ENCODE assay signal across 9 cellular contexts in the genomic region with DNA sequence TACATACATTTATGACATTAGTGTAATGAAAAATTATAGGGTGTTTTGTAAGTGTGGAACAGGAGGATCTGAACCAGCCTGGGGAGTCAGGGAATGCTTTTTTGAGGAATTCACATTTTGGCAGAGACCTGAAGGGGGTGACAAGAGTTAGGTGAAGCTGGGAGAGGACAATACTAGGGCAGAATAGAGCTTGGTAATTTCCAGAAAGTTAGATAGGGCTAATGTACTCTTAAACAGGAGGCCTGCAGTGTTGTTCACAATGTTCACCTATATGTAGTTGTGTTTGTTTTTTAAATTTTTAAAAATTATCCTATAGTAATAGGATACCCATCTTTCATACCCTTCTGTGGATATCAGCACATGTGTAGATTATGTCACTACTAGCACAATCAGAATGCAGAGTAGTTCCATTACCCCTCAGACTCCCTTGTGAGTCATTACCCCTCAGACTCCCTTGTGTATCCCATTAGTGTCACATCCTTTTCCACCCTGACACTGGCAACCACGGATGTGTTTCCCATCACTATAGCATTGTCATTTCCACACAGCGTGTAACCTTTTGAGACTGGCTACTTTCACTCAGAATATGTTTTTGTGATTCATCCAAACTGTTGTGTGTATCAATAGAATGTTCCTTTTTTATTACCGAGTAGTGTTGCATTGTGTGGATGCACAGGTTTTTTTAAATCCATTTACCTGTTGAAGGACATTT. TPM values are rescaled to one million over a fixed set of nuclear protein-coding genes. Genes with fewer than 3 reads are reported as not detected.
DNase-seq lines count a peak whose midpoint lies in the region; ATAC-seq and TF ChIP-seq lines count a peak whose summit lies in the region.
"Had no signal": no experiment of that assay in that cellular context is flagged by ENCODE, and none has a peak within 500 bp of the region (broad histone marks: within the 10 kb centered on the region; RNA-seq: fewer than 3 reads in every experiment).

No MANE protein-coding gene starts in this region.

- peaks cover 32% of the 10 kb centered on the region for H3K4me1 Mint-ChIP-seq in activated CD8-positive, alpha-beta T cell treated with anti-CD3 and anti-CD28 coated beads for 36 hours (ENCODE audit: low read depth)
- H3K4me1 Mint-ChIP-seq in activated CD8-positive, alpha-beta T cell treated with anti-CD3 and anti-CD28 coated beads, Interleukin-2, amount 10 ng/mL, durations not matched to agents 7 days and 5 days (ENCODE audit: low read depth): peaks cover 24% of the 10 kb centered on the region
- H3K4me1 Mint-ChIP-seq in stimulated activated effector memory CD8-positive, alpha-beta T cell treated with anti-CD3 and anti-CD28 coated beads, Interleukin-12 subunit alpha, Interleukin-12 subunit beta, amount 100 ng/mL, for 72 hours: peaks cover 33% of the 10 kb centered on the region

- POLR2A ChIA-PET in activated CD8-positive, alpha-beta T cell treated with anti-CD3 and anti-CD28 coated beads for 36 hours (lab: Charles Lee): no interaction called here
- POLR2A ChIA-PET in activated CD8-positive, alpha-beta T cell treated with anti-CD3 and anti-CD28 coated beads, Interleukin-2, amount 10 ng/mL, durations not matched to agents 7 days and 5 days (lab: Charles Lee): no interaction called here

- H3K27me3 Mint-ChIP-seq in activated CD8-positive, alpha-beta T cell treated with anti-CD3 and anti-CD28 coated beads for 36 hours: no peaks in the 10 kb centered on the region
- no peaks in the 10 kb centered on the region for H3K27me3 Mint-ChIP-seq in activated CD8-positive, alpha-beta T cell treated with anti-CD3 and anti-CD28 coated beads, Interleukin-2, amount 10 ng/mL, durations not matched to agents 7 days and 5 days (ENCODE audit: low read depth)

- intact Hi-C loops in activated CD8-positive, alpha-beta T cell treated with anti-CD3 and anti-CD28 coated beads for 36 hours (cut with micrococcal nuclease): no loop called here

- CTCF ChIA-PET in activated CD8-positive, alpha-beta T cell treated with anti-CD3 and anti-CD28 coated beads for 36 hours (lab: Charles Lee): no interaction called here
- CTCF ChIA-PET in activated CD8-positive, alpha-beta T cell treated with anti-CD3 and anti-CD28 coated beads, Interleukin-2, amount 10 ng/mL, durations not matched to agents 7 days and 5 days (lab: Charles Lee): interaction anchor here (0.9 kb wide), 1 partner anchor 14 kb away, joined by 3 read pairs; no protein-coding TSS in a partner anchor

- peak; percentile 72 for DNase-seq in activated CD8-positive, alpha-beta T cell treated with anti-CD3 and anti-CD28 coated beads for 36 hours
- no peak for DNase-seq in activated CD8-positive, alpha-beta T cell treated with anti-CD3 and anti-CD28 coated beads, Interleukin-2, amount 10 ng/mL, durations not matched to agents 7 days and 5 days
- DNase-seq in RPMI7951 (ENCODE audit: low read depth): peak; percentile 92
- DNase-seq in fibroblast of pulmonary artery (ENCODE audit: low read depth): peak; percentile 89
- peak; percentile 11 to 51 for DNase-seq in stimulated activated effector memory CD8-positive, alpha-beta T cell treated with anti-CD3 and anti-CD28 coated beads, Interleukin-12 subunit alpha, Interleukin-12 subunit beta, amount 100 ng/mL, for 72 hours (ENCODE audit: low spot score in 2 of 2)
- DNase-seq in GF-D8 (lab: John Stamatoyannopoulos, UW): no peak
- DNase-seq in NCI-H524 (lab: John Stamatoyannopoulos, UW): no peak
- DNase-seq: DMS79 treated with DMSO at 0.1 percent for 48 hours had no signal

- no peak overlapping the region for H3K4me3 Mint-ChIP-seq in activated CD8-positive, alpha-beta T cell treated with anti-CD3 and anti-CD28 coated beads for 36 hours
- H3K4me3 Mint-ChIP-seq in activated CD8-positive, alpha-beta T cell treated with anti-CD3 and anti-CD28 coated beads, Interleukin-2, amount 10 ng/mL, durations not matched to agents 7 days and 5 days: no peak overlapping the region
- no peak overlapping the region for H3K4me3 Mint-ChIP-seq in stimulated activated effector memory CD8-positive, alpha-beta T cell treated with anti-CD3 and anti-CD28 coated beads, Interleukin-12 subunit alpha, Interleukin-12 subunit beta, amount 100 ng/mL, for 72 hours

- H3K27ac Mint-ChIP-seq in activated CD8-positive, alpha-beta T cell treated with anti-CD3 and anti-CD28 coated beads for 36 hours: no peak overlapping the region
- H3K27ac Mint-ChIP-seq in activated CD8-positive, alpha-beta T cell treated with anti-CD3 and anti-CD28 coated beads, Interleukin-2, amount 10 ng/mL, durations not matched to agents 7 days and 5 days: no peak overlapping the region
- no peak overlapping the region for H3K27ac Mint-ChIP-seq in stimulated activated effector memory CD8-positive, alpha-beta T cell treated with anti-CD3 and anti-CD28 coated beads, Interleukin-12 subunit alpha, Interleukin-12 subunit beta, amount 100 ng/mL, for 72 hours

- ATAC-seq in activated CD8-positive, alpha-beta T cell treated with anti-CD3 and anti-CD28 coated beads for 36 hours: peak; percentile 96
- ATAC-seq in activated CD8-positive, alpha-beta T cell treated with anti-CD3 and anti-CD28 coated beads, Interleukin-2, amount 10 ng/mL, durations not matched to agents 7 days and 5 days: no peak
- peak; percentile 99 for ATAC-seq in stimulated activated effector memory CD8-positive, alpha-beta T cell treated with anti-CD3 and anti-CD28 coated beads, Interleukin-12 subunit alpha, Interleukin-12 subunit beta, amount 100 ng/mL, for 72 hours
- no peak for ATAC-seq in GM18502 (IDR thresholded peaks at IDR 0.05; ENCODE audit: poor library complexity, unreplicated experiment)

- H3K36me3 Mint-ChIP-seq in activated CD8-positive, alpha-beta T cell treated with anti-CD3 and anti-CD28 coated beads for 36 hours (ENCODE audit: low read depth): peaks cover 2% of the 10 kb centered on the region
- H3K36me3 Mint-ChIP-seq in activated CD8-positive, alpha-beta T cell treated with anti-CD3 and anti-CD28 coated beads, Interleukin-2, amount 10 ng/mL, durations not matched to agents 7 days and 5 days (ENCODE audit: low read depth): peaks cover 13% of the 10 kb centered on the region
- no peaks in the 10 kb centered on the region for H3K36me3 Mint-ChIP-seq in stimulated activated effector memory CD8-positive, alpha-beta T cell treated with anti-CD3 and anti-CD28 coated beads, Interleukin-12 subunit alpha, Interleukin-12 subunit beta, amount 100 ng/mL, for 72 hours

- no peak for TF ChIP-seq CTCF in activated CD8-positive, alpha-beta T cell treated with anti-CD3 and anti-CD28 coated beads for 36 hours (IDR thresholded peaks at IDR 0.05)
- no peak for TF ChIP-seq CTCF in fibroblast of pulmonary artery (IDR thresholded peaks at IDR 0.05; ENCODE audit: low read length, missing control alignments)

- H3K4me3 ChIP-seq in fibroblast of pulmonary artery (replicated peaks; ENCODE audit: low read depth, low read length): no peak overlapping the region

- H3K9me3 Mint-ChIP-seq in activated CD8-positive, alpha-beta T cell treated with anti-CD3 and anti-CD28 coated beads for 36 hours: no peaks in the 10 kb centered on the region
- H3K9me3 Mint-ChIP-seq in activated CD8-positive, alpha-beta T cell treated with anti-CD3 and anti-CD28 coated beads, Interleukin-2, amount 10 ng/mL, durations not matched to agents 7 days and 5 days (ENCODE audit: insufficient read depth): no peaks in the 10 kb centered on the region
- no peaks in the 10 kb centered on the region for H3K9me3 Mint-ChIP-seq in stimulated activated effector memory CD8-positive, alpha-beta T cell treated with anti-CD3 and anti-CD28 coated beads, Interleukin-12 subunit alpha, Interleukin-12 subunit beta, amount 100 ng/mL, for 72 hours

RNA-seq across cellular contexts. Expression of gene PCCA, which starts 43.1 kb away (rescaled TPM):
- total RNA-seq in activated CD8-positive, alpha-beta T cell treated with anti-CD3 and anti-CD28 coated beads for 36 hours: 1 to 10 TPM; 8.4 to 9.2 TPM
- total RNA-seq in activated CD8-positive, alpha-beta T cell treated with anti-CD3 and anti-CD28 coated beads, Interleukin-2, amount 10 ng/mL, durations not matched to agents 7 days and 5 days: 10 to 100 TPM; 11.4 to 12.2 TPM
- 10.3 and 16.2 TPM in 2 replicates for total RNA-seq in RPMI7951 (2014; rRNA removed; shearing (Covaris generic))

Comparison
In these comparisons a context has a peak if more than half of its experiments do, and no peak if none do; other contexts are left out.
1. ATAC-seq: peak in activated CD8-positive, alpha-beta T cell treated with anti-CD3 and anti-CD28 coated beads for 36 hours (single experiment) and stimulated activated effector memory CD8-positive, alpha-beta T cell treated with anti-CD3 and anti-CD28 coated beads, Interleukin-12 subunit alpha, Interleukin-12 subunit beta, amount 100 ng/mL, for 72 hours (single experiment); none in activated CD8-positive, alpha-beta T cell treated with anti-CD3 and anti-CD28 coated beads, Interleukin-2, amount 10 ng/mL, durations not matched to agents 7 days and 5 days (single experiment) and GM18502 (single experiment).
2. DNase-seq: peak in activated CD8-positive, alpha-beta T cell treated with anti-CD3 and anti-CD28 coated beads for 36 hours (single experiment), RPMI7951 (single experiment), fibroblast of pulmonary artery (single experiment) and stimulated activated effector memory CD8-positive, alpha-beta T cell treated with anti-CD3 and anti-CD28 coated beads, Interleukin-12 subunit alpha, Interleukin-12 subunit beta, amount 100 ng/mL, for 72 hours (2 of 2); none in activated CD8-positive, alpha-beta T cell treated with anti-CD3 and anti-CD28 coated beads, Interleukin-2, amount 10 ng/mL, durations not matched to agents 7 days and 5 days (single experiment), GF-D8 (single experiment) and NCI-H524 (0 of 2).